ENCODE assay signal across 11 cellular contexts in the genomic region with DNA sequence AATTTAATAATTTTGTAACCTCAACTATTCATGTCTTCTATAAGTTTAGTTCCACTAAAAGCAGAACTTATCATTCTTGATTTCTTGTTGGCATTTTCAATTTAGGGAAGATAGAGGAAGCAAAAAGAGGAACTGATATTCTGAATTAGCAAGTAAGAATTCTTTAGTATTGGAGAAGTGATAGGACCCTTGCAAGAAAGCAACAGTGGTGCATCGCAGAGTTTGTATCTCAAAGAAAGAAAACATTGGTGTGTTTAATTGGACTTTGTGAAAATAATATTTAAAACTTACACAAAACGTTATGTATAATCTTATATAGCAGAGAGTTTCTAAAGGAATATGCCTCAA. TPM values are rescaled to one million over a fixed set of nuclear protein-coding genes. Genes with fewer than 3 reads are reported as not detected.
DNase-seq lines count a peak whose midpoint lies in the region; ATAC-seq and TF ChIP-seq lines count a peak whose summit lies in the region.
"Had no signal": no experiment of that assay in that cellular context is flagged by ENCODE, and none has a peak within 500 bp of the region (broad histone marks: within the 10 kb centered on the region; RNA-seq: fewer than 3 reads in every experiment).

No MANE protein-coding gene starts in this region.

- H3K4me1 Mint-ChIP-seq in glutamatergic neuron (ENCODE audit: low read depth, unreplicated experiment) = no peaks in the 10 kb centered on the region

- no peaks in the 10 kb centered on the region for H3K36me3 Mint-ChIP-seq in glutamatergic neuron (ENCODE audit: unreplicated experiment)

- no peak overlapping the region for H3K4me3 ChIP-seq in GM12865 (ENCODE audit: low read depth, low read length)

- peak; percentile 10 for DNase-seq in GM12865 (ENCODE audit: low read depth)
- no peak for DNase-seq in DMS79 (lab: John Stamatoyannopoulos, UW)
- DNase-seq in activated T-cell treated with anti-CD3 and anti-CD28 coated beads for 4 hours = no peak
- no peak for DNase-seq in glutamatergic neuron
- DNase-seq: NCI-H2029 treated with DMSO at 0.1 percent for 48 hours, SK-N-SH had no signal

- TF ChIP-seq CTCF in GM12865 (IDR thresholded peaks at IDR 0.05; ENCODE audit: insufficient read depth, low read depth, low read length, missing control alignments) (no peak), VCaP (conservative IDR thresholded peaks at IDR 0.05) (no peak), glutamatergic neuron (IDR thresholded peaks at IDR 0.05; ENCODE audit: partially characterized antibody, unreplicated experiment) (no peak)

- peak overlapping the region; percentile 50 for H3K27ac ChIP-seq in VCaP
- H3K27ac ChIP-seq: parathyroid adenoma had no signal

- no peak overlapping the region for H3K27ac Mint-ChIP-seq in glutamatergic neuron (ENCODE audit: unreplicated experiment)

- H3K4me3 Mint-ChIP-seq in glutamatergic neuron (ENCODE audit: unreplicated experiment) = no peak overlapping the region

- H3K27me3 Mint-ChIP-seq in glutamatergic neuron (ENCODE audit: unreplicated experiment) = no peaks in the 10 kb centered on the region

- ATAC-seq in GM21619 (IDR thresholded peaks at IDR 0.05; ENCODE audit: unreplicated experiment) (peak; percentile 47), HG03432 (IDR thresholded peaks at IDR 0.05; ENCODE audit: unreplicated experiment) (peak; percentile 73), HG02973 (IDR thresholded peaks at IDR 0.05; ENCODE audit: unreplicated experiment) (no peak)

- H3K9me3 Mint-ChIP-seq in glutamatergic neuron (ENCODE audit: unreplicated experiment) = no peaks in the 10 kb centered on the region

RNA-seq across cellular contexts. Expression of gene TNFRSF11A, which starts 36.5 kb away (rescaled TPM):
- total RNA-seq in glutamatergic neuron (ENCODE audit: unreplicated experiment) = 1.2 TPM
